Comparison of ENCODE assay signal across 9 cellular contexts in genomic region chr16:85528528-85529387, GRCh38.
DNase-seq lines count a peak whose midpoint lies in the region; ATAC-seq and TF ChIP-seq lines count a peak whose summit lies in the region.
"Had no signal": no experiment of that assay in that cellular context is flagged by ENCODE, and none has a peak within 500 bp of the region (broad histone marks: within the 10 kb centered on the region; RNA-seq: fewer than 3 reads in every experiment).

No MANE protein-coding gene starts in this region.

- no peak overlapping the region for H3K9ac ChIP-seq in neural cell (ENCODE audit: low read length)

- no peaks in the 10 kb centered on the region for H3K79me2 ChIP-seq in neural cell (replicated peaks; ENCODE audit: insufficient read depth, low read length)

- peaks cover 0 to 4% of the 10 kb centered on the region in 2 donors for H3K27me3 Mint-ChIP-seq in CD8-positive, alpha-beta memory T cell

- H4K20me1 ChIP-seq in neural cell (ENCODE audit: insufficient read depth) = no peaks in the 10 kb centered on the region

- TF ChIP-seq EP300 in neural cell (conservative IDR thresholded peaks at IDR 0.05; ENCODE audit: poor library complexity, severe bottlenecking) = no peak

- no peaks in the 10 kb centered on the region for H3K27me3 ChIP-seq in CD8-positive, alpha-beta memory T cell (ENCODE audit: insufficient read depth, low read length, poor library complexity, severe bottlenecking)
- H3K27me3 ChIP-seq in brain microvascular endothelial cell (replicated peaks) (no peaks in the 10 kb centered on the region), neural cell (ENCODE audit: insufficient read depth, low read depth, low read length) (no peaks in the 10 kb centered on the region), aorta (ENCODE audit: control insufficient read depth in 1 of 2, insufficient read depth in 2 of 2, low read length in 1 of 2) (no peaks in the 10 kb centered on the region)
- H3K27me3 ChIP-seq: thyroid gland had no signal

- no peak for TF ChIP-seq RAD21 in neural cell (conservative IDR thresholded peaks at IDR 0.05)

- intact Hi-C loops in aorta (cut with DNase I) = no loop called here

- H3K27ac ChIP-seq in CD8-positive, alpha-beta memory T cell (ENCODE audit: low read depth, low read length) = peak overlapping the region; percentile 51
- no peak overlapping the region for H3K27ac ChIP-seq in brain microvascular endothelial cell
- no peak overlapping the region for H3K27ac ChIP-seq in neural cell (ENCODE audit: low read length)
- no peak overlapping the region for H3K27ac ChIP-seq in aorta (ENCODE audit: low read depth in 1 of 2, low read length in 2 of 2)

- no peaks in the 10 kb centered on the region for H3K4me1 ChIP-seq in CD8-positive, alpha-beta memory T cell (ENCODE audit: insufficient read depth, low read length)
- H3K4me1 ChIP-seq in aorta (ENCODE audit: control insufficient read depth in 1 of 2, insufficient read depth in 2 of 2, low read length in 2 of 2) = no peaks in the 10 kb centered on the region

- CTCF ChIA-PET in CD8-positive, alpha-beta memory T cell (lab: Charles Lee) = interaction anchor here (1.1 to 2.8 kb wide), 12 partner anchors 17 to 100 kb away, joined by 3 to 11 read pairs (median 4); partner anchors contain the start of gene GSE1

- WGBS in aorta, 2 donors = 95% methylated on average over 21 of the region's 21 CpGs

- H3K27ac Mint-ChIP-seq in CD8-positive, alpha-beta memory T cell = peak overlapping the region in 1 of 8 donors; percentile 29

- no peak overlapping the region for H3K4me2 ChIP-seq in neural cell (ENCODE audit: low read length)

- no peak overlapping the region for H3K4me3 ChIP-seq in CD8-positive, alpha-beta memory T cell (ENCODE audit: low read length)
- no peak overlapping the region for H3K4me3 ChIP-seq in brain microvascular endothelial cell (ENCODE audit: low read depth, low read length)
- no peak overlapping the region for H3K4me3 ChIP-seq in neural cell (ENCODE audit: low read length)
- H3K4me3 ChIP-seq in aorta (ENCODE audit: low read length in 2 of 2) = no peak overlapping the region
- H3K4me3 ChIP-seq: thyroid gland had no signal

- ATAC-seq in HG03457 (IDR thresholded peaks at IDR 0.05; ENCODE audit: unreplicated experiment) = no peak
- ATAC-seq in aorta (ENCODE audit: low FRiP score) = no peak
- no peak for ATAC-seq in HG03378 (IDR thresholded peaks at IDR 0.05; ENCODE audit: unreplicated experiment)
- no peak for ATAC-seq in GM19035 (IDR thresholded peaks at IDR 0.05; ENCODE audit: unreplicated experiment)

- no peaks in the 10 kb centered on the region for H3K36me3 ChIP-seq in CD8-positive, alpha-beta memory T cell (ENCODE audit: insufficient read depth, low read length)
- H3K36me3 ChIP-seq in brain microvascular endothelial cell (replicated peaks) (no peaks in the 10 kb centered on the region), neural cell (ENCODE audit: insufficient read depth, low read length) (no peaks in the 10 kb centered on the region), aorta (ENCODE audit: control insufficient read depth in 1 of 2, insufficient read depth in 2 of 2, low read length in 1 of 2) (no peaks in the 10 kb centered on the region)
- H3K36me3 ChIP-seq: thyroid gland had no signal

- no peaks in the 10 kb centered on the region for H3K9me3 ChIP-seq in CD8-positive, alpha-beta memory T cell (ENCODE audit: low read length)
- H3K9me3 ChIP-seq in neural cell (ENCODE audit: low read length) (no peaks in the 10 kb centered on the region), aorta (ENCODE audit: control insufficient read depth, low read length) (no peaks in the 10 kb centered on the region)
- H3K9me3 ChIP-seq: thyroid gland had no signal

- in situ Hi-C loops in brain microvascular endothelial cell (cut with HindIII; ENCODE audit: low pct_ligation_motif_present, low sequenced_read_pairs) = no loop called here

- H3K9me2 ChIP-seq in neural cell (ENCODE audit: insufficient read depth, low read length) = no peaks in the 10 kb centered on the region

- no peaks in the 10 kb centered on the region for H3K36me3 Mint-ChIP-seq in CD8-positive, alpha-beta memory T cell

- H3K4me3 Mint-ChIP-seq in CD8-positive, alpha-beta memory T cell = no peak overlapping the region

- POLR2A ChIA-PET in CD8-positive, alpha-beta memory T cell (lab: Charles Lee) = interaction anchor here (0.8 kb wide), 1 partner anchor 85 kb away, joined by 3 read pairs; the partner anchor contains the start of gene GSE1

- no peaks in the 10 kb centered on the region for H3F3A ChIP-seq in neural cell (ENCODE audit: insufficient read depth, low read length, poor library complexity, severe bottlenecking)

- DNase-seq in CD8-positive, alpha-beta memory T cell = peak in 2 of 5 donors; percentile 9 to 13
- peak; percentile 77 for DNase-seq in NCI-H82 (lab: John Stamatoyannopoulos, UW)
- no peak for DNase-seq in brain microvascular endothelial cell
- no peak for DNase-seq in aorta
- DNase-seq: thyroid gland had no signal

- H3K4me1 Mint-ChIP-seq in CD8-positive, alpha-beta memory T cell = no peaks in the 10 kb centered on the region

- no peaks in the 10 kb centered on the region for H3K9me3 Mint-ChIP-seq in CD8-positive, alpha-beta memory T cell

- no peak overlapping the region for H2AFZ ChIP-seq in neural cell (ENCODE audit: low read depth, low read length)

- peak; percentile 67 for TF ChIP-seq CTCF in brain microvascular endothelial cell (IDR thresholded peaks at IDR 0.05; ENCODE audit: low read depth, low read length, missing control alignments)
- peak; percentile 27 for TF ChIP-seq CTCF in neural cell (IDR thresholded peaks at IDR 0.05; ENCODE audit: poor library complexity, severe bottlenecking)

TF ChIP-seq in neural cell, 6 proteins besides CTCF, POLR2A, EP300 and RAD21:
- TF ChIP-seq MXI1 (conservative IDR thresholded peaks at IDR 0.05; ENCODE audit: poor library complexity, severe bottlenecking) = no peak
- no peak for TF ChIP-seq REST (IDR thresholded peaks at IDR 0.05; ENCODE audit: borderline replicate concordance)
- no peak for TF ChIP-seq SMC3 (conservative IDR thresholded peaks at IDR 0.05; ENCODE audit: poor library complexity)
- TF ChIP-seq POLR2AphosphoS5 (IDR thresholded peaks at IDR 0.05) = no peak
- no peak for TF ChIP-seq EZH2 (IDR thresholded peaks at IDR 0.05; ENCODE audit: borderline replicate concordance, insufficient read depth, low read length, poor library complexity, severe bottlenecking)
- TF ChIP-seq TAF1 (IDR thresholded peaks at IDR 0.05; ENCODE audit: low read depth) = no peak
